In the genomic region with DNA sequence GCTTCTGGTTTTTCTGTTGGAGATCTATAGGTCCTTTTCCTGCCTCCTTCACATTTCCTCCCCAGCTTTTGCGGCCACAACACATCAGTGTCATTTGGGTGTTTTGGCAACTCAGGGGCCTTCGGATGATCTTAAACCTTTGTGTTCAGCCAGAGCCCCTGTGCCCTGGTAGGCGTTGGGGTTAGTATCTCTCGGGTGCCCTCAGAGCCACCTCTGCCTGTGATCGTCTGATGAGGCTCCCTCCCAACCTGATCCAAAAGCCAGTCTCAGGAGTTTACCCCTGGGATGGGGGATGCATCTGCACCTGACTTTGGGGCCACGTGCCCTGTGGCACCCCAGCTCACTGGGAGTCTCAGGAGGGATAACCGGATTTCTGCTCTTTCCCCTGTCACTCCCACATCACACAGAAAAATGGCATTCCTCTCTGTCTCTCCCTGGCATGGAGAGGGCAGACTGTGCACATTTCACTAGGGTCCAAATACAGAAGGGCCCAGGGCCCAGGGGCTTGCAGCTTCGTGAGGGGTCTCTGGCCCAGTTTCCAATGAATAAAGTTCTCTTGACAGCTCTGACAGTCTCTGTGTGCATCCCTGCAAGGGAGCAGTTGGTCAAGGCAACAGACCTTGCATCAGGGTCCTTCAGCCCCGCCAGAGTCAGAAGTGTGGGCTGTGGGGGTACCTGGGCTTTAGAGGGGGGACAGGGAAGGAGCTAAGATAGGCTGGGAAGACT, we compare ENCODE assay signal across 13 cellular contexts. TPM values are rescaled to one million over a fixed set of nuclear protein-coding genes. Genes with fewer than 3 reads are reported as not detected.
A peak's percentile ranks its signal among the peaks of the same experiment; 100 is the strongest.
DNase-seq lines count a peak whose midpoint lies in the region; ATAC-seq and TF ChIP-seq lines count a peak whose summit lies in the region.
"Had no signal": no experiment of that assay in that cellular context is flagged by ENCODE, and none has a peak within 500 bp of the region (broad histone marks: within the 10 kb centered on the region; RNA-seq: fewer than 3 reads in every experiment).

No MANE protein-coding gene starts in this region.

- H3K9me3 ChIP-seq in iPS-15b (ENCODE audit: control insufficient read depth, insufficient read depth, low read length): no peaks in the 10 kb centered on the region
- H3K9me3 ChIP-seq in spleen: no peaks in the 10 kb centered on the region
- H3K9me3 ChIP-seq in upper lobe of left lung: no peaks in the 10 kb centered on the region
- H3K9me3 ChIP-seq: BE2C, SJCRH30 had no signal

- peaks cover 19% of the 10 kb centered on the region for H3K27me3 Mint-ChIP-seq in activated T-cell treated with anti-CD3 and anti-CD28 coated beads, Interleukin-2, amount 50 U/mL, for 72 hours (ENCODE audit: low read depth)

- H3K36me3 Mint-ChIP-seq in activated T-cell treated with anti-CD3 and anti-CD28 coated beads, Interleukin-2, amount 50 U/mL, for 72 hours (ENCODE audit: insufficient read depth in 2 of 2): peaks cover 2 to 8% of the 10 kb centered on the region in 2 donors

- H3K9ac ChIP-seq in iPS-15b (ENCODE audit: low read depth, low read length): peak overlapping the region; percentile 2

- H3K4me1 ChIP-seq in iPS-15b (ENCODE audit: control insufficient read depth, insufficient read depth, low read length) (peaks cover 13% of the 10 kb centered on the region), spleen (peaks cover 43 to 93% (median 73%) of the 10 kb centered on the region in 6 donors), upper lobe of left lung (peaks cover 49 to 78% (median 55%) of the 10 kb centered on the region in 4 donors)

- peaks cover 71% of the 10 kb centered on the region for H3K4me1 Mint-ChIP-seq in activated T-cell treated with anti-CD3 and anti-CD28 coated beads, Interleukin-2, amount 50 U/mL, for 72 hours (ENCODE audit: low read depth)

- H3K27me3 ChIP-seq in iPS-15b (ENCODE audit: control insufficient read depth, insufficient read depth, low read length) (peaks cover 22% of the 10 kb centered on the region), spleen (replicated peaks in 1 of 7) (peaks cover 3 to 36% (median 16%) of the 10 kb centered on the region in 7 donors), upper lobe of left lung (peaks cover 0 to 17% (median 8%) of the 10 kb centered on the region in 4 donors)
- H3K27me3 ChIP-seq: SJCRH30 had no signal

- ATAC-seq in activated T-cell treated with anti-CD3 and anti-CD28 coated beads, Interleukin-2, amount 50 U/mL, for 72 hours (replicated peaks in 1 of 2): no peak
- ATAC-seq in HG02571 (IDR thresholded peaks at IDR 0.05; ENCODE audit: unreplicated experiment) (no peak), upper lobe of left lung (ENCODE audit: low FRiP score in 2 of 2) (no peak)

- CTCF ChIA-PET in RWPE1 (lab: Yijun Ruan, JAX): interaction anchor here (0.7 to 2.8 kb wide), 5 partner anchors 13 to 138 kb away, joined by 3 to 17 read pairs (median 6); no protein-coding TSS in a partner anchor

- no peak for TF ChIP-seq EP300 in upper lobe of left lung (IDR thresholded peaks at IDR 0.05)

- H3K4me3 ChIP-seq in iPS-15b (ENCODE audit: low read depth, low read length): peak overlapping the region; percentile 54
- no peak overlapping the region for H3K4me3 ChIP-seq in spleen
- no peak overlapping the region for H3K4me3 ChIP-seq in upper lobe of left lung
- H3K4me3 ChIP-seq: lung, SJCRH30 had no signal

- intact Hi-C loops in spleen (cut with DNase I; ENCODE audit: low total_unique reads): no loop called here

- H3K27ac Mint-ChIP-seq in activated T-cell treated with anti-CD3 and anti-CD28 coated beads, Interleukin-2, amount 50 U/mL, for 72 hours: no peak overlapping the region

- 80 to 93% (median 91%) methylated on average over 9 of the region's 9 CpGs for WGBS in spleen, 5 donors
- 85 to 87% methylated on average over 9 of the region's 9 CpGs for WGBS in upper lobe of left lung, 2 donors

- POLR2A ChIA-PET in RWPE1 (lab: Yijun Ruan, JAX; ENCODE audit: low non-redundant PET): no interaction called here

- peak overlapping the region; percentile 82 for H3K27ac ChIP-seq in RWPE1
- H3K27ac ChIP-seq in spleen: no peak overlapping the region
- peak overlapping the region in 1 of 4 donors; percentile 91 for H3K27ac ChIP-seq in upper lobe of left lung
- H3K27ac ChIP-seq: SJCRH30 had no signal

- no peak for DNase-seq in activated T-cell treated with anti-CD3 and anti-CD28 coated beads, Interleukin-2, amount 50 U/mL, for 72 hours
- no peak for DNase-seq in activated T-cell treated with anti-CD3 and anti-CD28 coated beads, Interleukin-2, amount 50 U/mL, for 1 hour
- DNase-seq in RWPE1 (ENCODE audit: low spot score) (no peak), spleen (peak; percentile 63), upper lobe of left lung (no peak), midbrain (lab: John Stamatoyannopoulos, UW) (no peak)
- DNase-seq: activated CD8-positive, alpha-beta memory T cell treated with anti-CD3 and anti-CD28 coated beads for 24 hours; foreskin melanocyte had no signal

- TF ChIP-seq CTCF in RWPE1 (conservative IDR thresholded peaks at IDR 0.05; ENCODE audit: low read depth): no peak
- no peak for TF ChIP-seq CTCF in spleen (IDR thresholded peaks at IDR 0.05 in 8 of 11, conservative IDR thresholded peaks at IDR 0.05 in 3 of 11)
- no peak for TF ChIP-seq CTCF in upper lobe of left lung (IDR thresholded peaks at IDR 0.05)

- TF ChIP-seq POLR2A in spleen (IDR thresholded peaks at IDR 0.05): no peak
- no peak for TF ChIP-seq POLR2A in upper lobe of left lung (IDR thresholded peaks at IDR 0.05)

- peak overlapping the region; percentile 58 to 66 for H3K4me3 Mint-ChIP-seq in activated T-cell treated with anti-CD3 and anti-CD28 coated beads, Interleukin-2, amount 50 U/mL, for 72 hours

- H3K9me3 Mint-ChIP-seq in activated T-cell treated with anti-CD3 and anti-CD28 coated beads, Interleukin-2, amount 50 U/mL, for 72 hours: no peaks in the 10 kb centered on the region

- H3K36me3 ChIP-seq in iPS-15b (ENCODE audit: control insufficient read depth, insufficient read depth, low read length) (peaks cover 8% of the 10 kb centered on the region), spleen (peaks cover 0 to 18% (median 8%) of the 10 kb centered on the region in 6 donors), upper lobe of left lung (peaks cover 0 to 6% (median 1%) of the 10 kb centered on the region in 4 donors)
- H3K36me3 ChIP-seq: BE2C, SJCRH30 had no signal

RNA-seq across cellular contexts. Expression of gene RNF26, which starts 2.6 kb away (rescaled TPM):
- 10 to 100 TPM; 32.5 to 38.9 TPM for total RNA-seq in activated T-cell treated with anti-CD3 and anti-CD28 coated beads, Interleukin-2, amount 50 U/mL, for 72 hours
- total RNA-seq in spleen (10 to 100 TPM; 13.6 to 18.2 (median 16.5) TPM), upper lobe of left lung (10 to 100 TPM in 5 of 6 donors, 1 to 10 TPM in 1; 5.2 to 25.5 (median 14.8) TPM)
- polyA plus RNA-seq in spleen: 10 to 100 TPM in 2 of 3 donors, 1 to 10 TPM in 1; 8.6 to 13.2 (median 10.0) TPM

RNA-seq across cellular contexts. Expression of gene C1QTNF5, which starts 3.8 kb away (rescaled TPM):
- not detected for total RNA-seq in activated T-cell treated with anti-CD3 and anti-CD28 coated beads, Interleukin-2, amount 50 U/mL, for 72 hours
- total RNA-seq in spleen (10 to 100 TPM; 21.3 to 55.0 (median 35.8) TPM), upper lobe of left lung (10 to 100 TPM; 10.5 to 57.2 (median 26.4) TPM)
- polyA plus RNA-seq in spleen: 10 to 100 TPM; 10.3 to 29.0 (median 20.2) TPM

RNA-seq across cellular contexts. Expression of gene MFRP, which starts 9.6 kb away (rescaled TPM):
- not detected for total RNA-seq in activated T-cell treated with anti-CD3 and anti-CD28 coated beads, Interleukin-2, amount 50 U/mL, for 72 hours
- total RNA-seq in spleen: under 1 TPM in 1 of 7 donors, not detected in 6; 0.16 TPM
- under 1 TPM; 0.02 to 0.03 (median 0.02) TPM for polyA plus RNA-seq in spleen
- not detected for total RNA-seq in upper lobe of left lung
- total RNA-seq: lung, SJCRH30 had no signal
- polyA plus RNA-seq: lung had no signal

RNA-seq across cellular contexts. Expression of gene MCAM, which starts 20.0 kb away (rescaled TPM):
- total RNA-seq in activated T-cell treated with anti-CD3 and anti-CD28 coated beads, Interleukin-2, amount 50 U/mL, for 72 hours: 1 to 10 TPM; 4.7 to 5.2 TPM
- total RNA-seq in spleen (100 to 1,000 TPM in 4 of 7 donors, 10 to 100 TPM in 3; 24.2 to 612 (median 139) TPM), upper lobe of left lung (100 to 1,000 TPM in 3 of 6 donors, 10 to 100 TPM in 3; 39.8 to 222 (median 76.5) TPM)
- polyA plus RNA-seq in spleen: 10 to 100 TPM; 10.3 to 19.3 (median 12.2) TPM

RNA-seq across cellular contexts. Expression of gene USP2, which starts 44.6 kb away (rescaled TPM):
- total RNA-seq in activated T-cell treated with anti-CD3 and anti-CD28 coated beads, Interleukin-2, amount 50 U/mL, for 72 hours: 1 to 10 TPM in 1 of 2 donors, under 1 TPM in 1; 0.91 to 3.0 TPM
- total RNA-seq in spleen (under 1 TPM; 0.28 to 0.88 (median 0.60) TPM), upper lobe of left lung (1 to 10 TPM; 1.7 to 5.0 (median 3.0) TPM)
- under 1 TPM; 0.15 to 0.58 (median 0.27) TPM for polyA plus RNA-seq in spleen

Comparison
In these comparisons a context has a peak if more than half of its experiments do, and no peak if none do; other contexts are left out.
1. RNA of gene C1QTNF5, which starts 3.8 kb away (total RNA-seq): 21.3 to 55.0 TPM in spleen and 10.5 to 57.2 TPM in upper lobe of left lung; not detected in activated T-cell treated with anti-CD3 and anti-CD28 coated beads, Interleukin-2, amount 50 U/mL, for 72 hours; every median in the first group is over 10 times any median in the second.